ENCODE assay signal across 19 cellular contexts in genomic region chr1:200427744-200428143, GRCh38.
"Had no signal": no experiment of that assay in that cellular context is flagged by ENCODE, and none has a peak within 500 bp of the region (broad histone marks: within the 10 kb centered on the region; RNA-seq: fewer than 3 reads in every experiment).

No MANE protein-coding gene starts in this region.

- H3K4me1 ChIP-seq: lower lobe of right lung, transverse colon had no signal

- H3K27ac ChIP-seq: epithelial cell of prostate, lower lobe of right lung, ovary, transverse colon had no signal

- H3K27me3 ChIP-seq: ovary, transverse colon had no signal

- H3K27ac Mint-ChIP-seq: activated naive CD8-positive, alpha-beta T cell treated with anti-CD3 and anti-CD28 coated beads, Interleukin-2, amount 10 ng/mL, durations not matched to agents 7 days and 5 days; dendritic cell treated with granulocyte-macrophage colony-stimulating factor and Interleukin-4, amounts not matched to agents 40 ng/mL and 50 ng/mL, for 4 days; immature natural killer cell; mesothelial cell of epicardium had no signal

- H3K4me3 Mint-ChIP-seq: activated naive CD8-positive, alpha-beta T cell treated with anti-CD3 and anti-CD28 coated beads, Interleukin-2, amount 10 ng/mL, durations not matched to agents 7 days and 5 days; dendritic cell treated with granulocyte-macrophage colony-stimulating factor and Interleukin-4, amounts not matched to agents 40 ng/mL and 50 ng/mL, for 4 days; immature natural killer cell; mesothelial cell of epicardium; neural crest cell had no signal

- H3K36me3 Mint-ChIP-seq: activated naive CD8-positive, alpha-beta T cell treated with anti-CD3 and anti-CD28 coated beads, Interleukin-2, amount 10 ng/mL, durations not matched to agents 7 days and 5 days had no signal

- H3K27me3 Mint-ChIP-seq: activated naive CD8-positive, alpha-beta T cell treated with anti-CD3 and anti-CD28 coated beads, Interleukin-2, amount 10 ng/mL, durations not matched to agents 7 days and 5 days; dendritic cell treated with granulocyte-macrophage colony-stimulating factor and Interleukin-4, amounts not matched to agents 40 ng/mL and 50 ng/mL, for 4 days had no signal

- DNase-seq: activated CD4-positive, alpha-beta T cell treated with anti-CD3 and anti-CD28 coated beads for 48 hours; activated CD8-positive, alpha-beta memory T cell treated with anti-CD3 and anti-CD28 coated beads for 24 hours; activated naive CD4-positive, alpha-beta T cell; activated naive CD8-positive, alpha-beta T cell treated with anti-CD3 and anti-CD28 coated beads, Interleukin-2, amount 10 ng/mL, durations not matched to agents 7 days and 5 days; anterior cingulate cortex; effector memory CD4-positive, alpha-beta T cell; head of caudate nucleus; immature natural killer cell; lower lobe of right lung; ovary; stimulated activated naive CD8-positive, alpha-beta T cell treated with anti-CD3 and anti-CD28 coated beads, Interleukin-15, Interleukin-2, amounts not matched to agents 100 U/mL and 50 U/mL, for 24 hours; T-helper 9 cell; transverse colon had no signal

- H3K36me3 ChIP-seq: lower lobe of right lung, ovary, transverse colon had no signal

- H3K4me3 ChIP-seq: lower lobe of right lung, ovary, transverse colon had no signal

- H3K9me3 Mint-ChIP-seq: dendritic cell treated with granulocyte-macrophage colony-stimulating factor and Interleukin-4, amounts not matched to agents 40 ng/mL and 50 ng/mL, for 4 days; immature natural killer cell had no signal

- H3K9me3 ChIP-seq: lower lobe of right lung, ovary, transverse colon had no signal

- H3K4me1 Mint-ChIP-seq: immature natural killer cell, neural crest cell had no signal

- FAIRE-seq: frontal cortex had no signal

- ATAC-seq: lower lobe of right lung, sciatic nerve had no signal
